In genomic region chr1:22662318-22662717, GRCh38 we compare ENCODE assay signal across 9 cellular contexts. TPM values are rescaled to one million over a fixed set of nuclear protein-coding genes. Genes with fewer than 3 reads are reported as not detected.
DNase-seq lines count a peak whose midpoint lies in the region; ATAC-seq and TF ChIP-seq lines count a peak whose summit lies in the region.
"Had no signal": no experiment of that assay in that cellular context is flagged by ENCODE, and none has a peak within 500 bp of the region (broad histone marks: within the 10 kb centered on the region; RNA-seq: fewer than 3 reads in every experiment).

No MANE protein-coding gene starts in this region.

- no peak overlapping the region for H3K4me2 ChIP-seq in mammary epithelial cell (ENCODE audit: insufficient read depth, low read depth, low read length)

- H3K4me1 ChIP-seq in mammary epithelial cell (ENCODE audit: insufficient read depth, low read length), result no peaks in the 10 kb centered on the region

- TF ChIP-seq CTCF in GM12865 (IDR thresholded peaks at IDR 0.05; ENCODE audit: insufficient read depth, low read depth, low read length, missing control alignments), result no peak
- TF ChIP-seq CTCF in mammary epithelial cell (conservative IDR thresholded peaks at IDR 0.05 in 1 of 2, IDR thresholded peaks at IDR 0.05 in 1 of 2; ENCODE audit: extremely low read depth in 1 of 2, insufficient read depth in 1 of 2, low read depth in 1 of 2, low read length in 2 of 2), result no peak

- ATAC-seq in HG02840 (IDR thresholded peaks at IDR 0.05; ENCODE audit: low FRiP score, unreplicated experiment) (no peak), HG02642 (IDR thresholded peaks at IDR 0.05; ENCODE audit: poor library complexity, unreplicated experiment) (no peak), GM18858 (IDR thresholded peaks at IDR 0.05; ENCODE audit: unreplicated experiment) (no peak)

- 55% methylated on average over 3 of the region's 5 CpGs for WGBS in mammary epithelial cell (ENCODE audit: low coverage, missing lambda C conversion rate)

- H4K20me1 ChIP-seq in mammary epithelial cell (ENCODE audit: insufficient read depth, low read length), result no peaks in the 10 kb centered on the region

- H3K9ac ChIP-seq in mammary epithelial cell (ENCODE audit: insufficient read depth, low read length), result no peak overlapping the region

- peak; percentile 51 for DNase-seq in GM12865 (ENCODE audit: low read depth)
- peak; percentile 22 for DNase-seq in NCI-H2171 treated with DMSO at 0.1 percent for 48 hours (lab: John Stamatoyannopoulos, UW)
- peak; percentile 2 for DNase-seq in mammary epithelial cell
- DNase-seq in myocyte (ENCODE audit: low read depth), result peak; percentile 21
- no peak for DNase-seq in amniotic stem cell (lab: John Stamatoyannopoulos, UW)

- no TSS peak for BruUV-seq in mammary epithelial cell (replicated peaks; lab: Mats Ljungman, UMichigan)

- intact Hi-C loops in mammary epithelial cell (cut with micrococcal nuclease), result no loop called here

- CTCF ChIA-PET in mammary epithelial cell (lab: Charles Lee; ENCODE audit: low non-redundant PET), result no interaction called here

- H3K9me3 ChIP-seq in mammary epithelial cell (replicated peaks; ENCODE audit: insufficient read depth, low read length), result no peaks in the 10 kb centered on the region

- dilution Hi-C loops in mammary epithelial cell (cut with HindIII; ENCODE audit: low sequenced_read_pairs), result no loop called here

- no peaks in the 10 kb centered on the region for H3K79me2 ChIP-seq in mammary epithelial cell (ENCODE audit: insufficient read depth, low read length)

- H3K4me3 ChIP-seq in GM12865 (ENCODE audit: low read depth, low read length) (no peak overlapping the region), mammary epithelial cell (replicated peaks in 1 of 3; ENCODE audit: insufficient read depth in 1 of 3, low read depth in 2 of 3, low read length in 3 of 3) (no peak overlapping the region)

- H3K27ac ChIP-seq in mammary epithelial cell (ENCODE audit: insufficient read depth, low read depth, low read length), result no peak overlapping the region

- no peaks in the 10 kb centered on the region for H3K27me3 ChIP-seq in mammary epithelial cell (ENCODE audit: insufficient read depth, low read length)

- H2AFZ ChIP-seq in mammary epithelial cell (ENCODE audit: low read depth, low read length), result no peak overlapping the region

- in situ Hi-C loops in mammary epithelial cell (cut with MboI; ENCODE audit: low sequenced_read_pairs in 2 of 2), result no loop called here

- H3K36me3 ChIP-seq in mammary epithelial cell (ENCODE audit: insufficient read depth, low read length), result no peaks in the 10 kb centered on the region

RNA-seq across cellular contexts. Expression of gene C1QB, which starts 9.3 kb away (rescaled TPM):
- total RNA-seq in mammary epithelial cell, result not detected
- not detected for polyA plus RNA-seq in mammary epithelial cell
- not detected for polyA minus RNA-seq in mammary epithelial cell
- total RNA-seq in myocyte, result not detected in 2 replicates
- not detected for polyA plus RNA-seq in myocyte (2012)
- total RNA-seq: mesothelial cell of epicardium had no signal

RNA-seq across cellular contexts. Expression of gene C1QC, which starts 18.9 kb away (rescaled TPM):
- not detected for total RNA-seq in mammary epithelial cell
- not detected for polyA plus RNA-seq in mammary epithelial cell
- not detected for polyA minus RNA-seq in mammary epithelial cell
- total RNA-seq in myocyte, result not detected in 2 replicates
- polyA plus RNA-seq in myocyte (2012), result not detected
- total RNA-seq: mesothelial cell of epicardium had no signal

RNA-seq across cellular contexts. Expression of gene C1QA, which starts 25.9 kb away (rescaled TPM):
- total RNA-seq in mammary epithelial cell, result not detected
- not detected for polyA plus RNA-seq in mammary epithelial cell
- polyA minus RNA-seq in mammary epithelial cell, result not detected
- not detected in 2 replicates for total RNA-seq in myocyte
- not detected for polyA plus RNA-seq in myocyte (2012)
- total RNA-seq: mesothelial cell of epicardium had no signal

RNA-seq across cellular contexts. Expression of gene EPHB2, which starts 48.3 kb away (rescaled TPM):
- total RNA-seq in mammary epithelial cell (10 to 100 TPM in 1 of 2 donors, 1 to 10 TPM in 1; 4.9 to 46.3 TPM), myocyte (4.2 and 9.5 TPM in 2 replicates)
- 2.4 TPM for polyA plus RNA-seq in mammary epithelial cell
- 7.4 TPM for polyA minus RNA-seq in mammary epithelial cell
- 7.4 TPM for polyA plus RNA-seq in myocyte (2012)
